ENCODE assay signal across 1 cellular context in genomic region chr5:72505539-72505938, GRCh38.
TF ChIP-seq lines count a peak whose summit lies in the region.

No MANE protein-coding gene starts in this region.

TF ChIP-seq in SK-N-SH, 30 proteins besides CTCF, POLR2A, EP300 and RAD21 (continued from another document):
- TF ChIP-seq NRF1 (IDR thresholded peaks at IDR 0.05; ENCODE audit: low read depth, low read length) (no peak), RXRA (IDR thresholded peaks at IDR 0.05; ENCODE audit: borderline replicate concordance, low read depth) (no peak), EZH2phosphoT487 (IDR thresholded peaks at IDR 0.05; ENCODE audit: borderline replicate concordance, low read depth) (no peak), USF2 (IDR thresholded peaks at IDR 0.05; ENCODE audit: borderline replicate concordance, low read depth, low read length) (no peak), SIN3A (IDR thresholded peaks at IDR 0.05; ENCODE audit: borderline replicate concordance, low read depth, low read length) (no peak), GABPA (IDR thresholded peaks at IDR 0.05; ENCODE audit: low read depth) (no peak), FOXJ3 (CRISPR knock-in tag; IDR thresholded peaks at IDR 0.05) (no peak)
